32 cellular contexts compared by ENCODE assay signal in genomic region chr5:104367978-104368377, GRCh38.
DNase-seq lines count a peak whose midpoint lies in the region; ATAC-seq, FAIRE-seq and TF ChIP-seq lines count a peak whose summit lies in the region.
"Had no signal": no experiment of that assay in that cellular context is flagged by ENCODE, and none has a peak within 500 bp of the region (broad histone marks: within the 10 kb centered on the region; RNA-seq: fewer than 3 reads in every experiment).

No MANE protein-coding gene starts in this region.

- no peak overlapping the region for H3K27ac Mint-ChIP-seq in activated T-cell treated with anti-CD3 and anti-CD28 coated beads, Interleukin-2, amount 50 U/mL, for 72 hours
- H3K27ac Mint-ChIP-seq: B cell; CD14-positive monocyte; CD4-positive, alpha-beta memory T cell; CD4-positive, alpha-beta T cell; CD4-positive, CD25-positive, alpha-beta regulatory T cell; CD8-positive, alpha-beta memory T cell; CD8-positive, alpha-beta T cell had no signal

- H3K27me3 Mint-ChIP-seq in activated T-cell treated with anti-CD3 and anti-CD28 coated beads, Interleukin-2, amount 50 U/mL, for 72 hours (ENCODE audit: low read depth), result no peaks in the 10 kb centered on the region
- H3K27me3 Mint-ChIP-seq: B cell; CD4-positive, alpha-beta memory T cell; CD4-positive, alpha-beta T cell; CD4-positive, CD25-positive, alpha-beta regulatory T cell; CD8-positive, alpha-beta memory T cell had no signal

- peak; percentile 31 for FAIRE-seq in GM12891 (lab: Jason Lieb, UNC)
- FAIRE-seq: A204.1, A549 had no signal

- CTCF ChIA-PET in HEK293 (lab: Yijun Ruan, JAX), result no interaction called here

- no peak for DNase-seq in GM12891 (ENCODE audit: insufficient read length, low spot score)
- DNase-seq in activated T-cell treated with anti-CD3 and anti-CD28 coated beads, Interleukin-2, amount 50 U/mL, for 72 hours, result no peak
- DNase-seq: 8988T; ACHN; AML-193; BE2C; C1 segment of cervical spinal cord; Caco-2; Calu3; CD4-positive, alpha-beta memory T cell; CD4-positive, alpha-beta T cell; CD4-positive, CD25-positive, alpha-beta regulatory T cell; CD8-positive, alpha-beta memory T cell; CD8-positive, alpha-beta T cell; COR-L47; DMS 273 treated with DMSO at 0.1 percent for 48 hours; DMS153; DMS53; DMS79; DMS79 treated with DMSO at 0.1 percent for 48 hours; DND-41; EL had no signal

- no peaks in the 10 kb centered on the region for H3K4me1 ChIP-seq in HEK293 (ENCODE audit: control insufficient read depth, insufficient read depth, low read length)
- H3K4me1 ChIP-seq: A549; BE2C; BLaER1; BLaER1 treated with 17β-estradiol and CSF1 and Interleukin-3, amounts not matched to agents 10 nM and 100 nM had no signal

- H3K4me1 Mint-ChIP-seq in activated T-cell treated with anti-CD3 and anti-CD28 coated beads, Interleukin-2, amount 50 U/mL, for 72 hours (ENCODE audit: low read depth), result no peaks in the 10 kb centered on the region
- H3K4me1 Mint-ChIP-seq: B cell; CD14-positive monocyte; CD4-positive, alpha-beta memory T cell; CD4-positive, CD25-positive, alpha-beta regulatory T cell; CD8-positive, alpha-beta memory T cell had no signal

- no peaks in the 10 kb centered on the region for H3K9me3 ChIP-seq in HEK293 (ENCODE audit: control insufficient read depth, insufficient read depth, low read depth, low read length)
- H3K9me3 ChIP-seq: A549; BE2C; BLaER1; BLaER1 treated with 17β-estradiol and CSF1 and Interleukin-3, amounts not matched to agents 10 nM and 100 nM; Caco-2 had no signal

- ATAC-seq in HG03432 (IDR thresholded peaks at IDR 0.05; ENCODE audit: unreplicated experiment), result no peak
- no peak for ATAC-seq in activated T-cell treated with anti-CD3 and anti-CD28 coated beads, Interleukin-2, amount 50 U/mL, for 72 hours (replicated peaks in 1 of 2)
- ATAC-seq: A549; CD8-positive, alpha-beta T cell had no signal

- H3K4me3 Mint-ChIP-seq in activated T-cell treated with anti-CD3 and anti-CD28 coated beads, Interleukin-2, amount 50 U/mL, for 72 hours, result no peak overlapping the region
- H3K4me3 Mint-ChIP-seq: B cell; CD14-positive monocyte; CD4-positive, alpha-beta memory T cell; CD4-positive, alpha-beta T cell; CD4-positive, CD25-positive, alpha-beta regulatory T cell; CD8-positive, alpha-beta memory T cell; CD8-positive, alpha-beta T cell had no signal

- H3K9me3 Mint-ChIP-seq in activated T-cell treated with anti-CD3 and anti-CD28 coated beads, Interleukin-2, amount 50 U/mL, for 72 hours, result peaks cover 2 to 5% of the 10 kb centered on the region in 2 donors

- TF ChIP-seq POLR2A in GM12891 (IDR thresholded peaks at IDR 0.05; ENCODE audit: low read depth, low read length), result no peak

- H3K27ac ChIP-seq in HEK293 (ENCODE audit: extremely low read depth, low read depth, low read length), result no peak overlapping the region
- H3K27ac ChIP-seq: 22Rv1; A549; BLaER1; BLaER1 treated with 17β-estradiol and CSF1 and Interleukin-3, amounts not matched to agents 10 nM and 100 nM; C4-2B had no signal

- H3K4me3 ChIP-seq in HEK293 (ENCODE audit: low read depth, low read length), result no peak overlapping the region
- H3K4me3 ChIP-seq: A549; BLaER1; BLaER1 treated with 17β-estradiol and CSF1 and Interleukin-3, amounts not matched to agents 10 nM and 100 nM had no signal

- POLR2A ChIA-PET in HEK293 (lab: Yijun Ruan, JAX), result no interaction called here

- peaks cover 0 to 1% of the 10 kb centered on the region in 2 donors for H3K36me3 Mint-ChIP-seq in activated T-cell treated with anti-CD3 and anti-CD28 coated beads, Interleukin-2, amount 50 U/mL, for 72 hours (ENCODE audit: insufficient read depth in 2 of 2)
- H3K36me3 Mint-ChIP-seq: CD14-positive monocyte; CD4-positive, alpha-beta memory T cell; CD4-positive, CD25-positive, alpha-beta regulatory T cell; CD8-positive, alpha-beta memory T cell; CD8-positive, alpha-beta T cell had no signal

- no peaks in the 10 kb centered on the region for H3K36me3 ChIP-seq in HEK293 (ENCODE audit: control insufficient read depth in 2 of 2, insufficient read depth in 1 of 2, low read length in 2 of 2)
- H3K36me3 ChIP-seq: BE2C; BLaER1; BLaER1 treated with 17β-estradiol and CSF1 and Interleukin-3, amounts not matched to agents 10 nM and 100 nM had no signal

- no peak for TF ChIP-seq CTCF in HEK293 (tag by site-specific recombination; IDR thresholded peaks at IDR 0.05)

TF ChIP-seq in GM12891, 5 proteins besides CTCF, POLR2A, EP300 and RAD21:
- no peak for TF ChIP-seq TAF1 (IDR thresholded peaks at IDR 0.05; ENCODE audit: low read depth, low read length)
- no peak for TF ChIP-seq POU2F2 (IDR thresholded peaks at IDR 0.05; ENCODE audit: low read depth, low read length)
- no peak for TF ChIP-seq POLR2AphosphoS5 (IDR thresholded peaks at IDR 0.05; ENCODE audit: low read depth, low read length)
- no peak for TF ChIP-seq PAX5 (IDR thresholded peaks at IDR 0.05; ENCODE audit: insufficient read depth, low read length, severe bottlenecking)
- no peak for TF ChIP-seq SPI1 (IDR thresholded peaks at IDR 0.05; ENCODE audit: low read depth, low read length)

TF ChIP-seq in HEK293, 187 proteins besides CTCF, POLR2A, EP300 and RAD21:
- TF ChIP-seq ZFP37 (tag by site-specific recombination; IDR thresholded peaks at IDR 0.05), result no peak
- TF ChIP-seq ZNF549 (tag by site-specific recombination; IDR thresholded peaks at IDR 0.05), result peak; percentile 95
TF ChIP-seq in HEK293: peak in this region for 1.
